ENCODE assay signal across 9 cellular contexts in genomic region chr5:157563373-157564148, GRCh38. TPM values are rescaled to one million over a fixed set of nuclear protein-coding genes. Genes with fewer than 3 reads are reported as not detected.
A peak's percentile ranks its signal among the peaks of the same experiment; 100 is the strongest.
DNase-seq lines count a peak whose midpoint lies in the region; ATAC-seq and FAIRE-seq lines count a peak whose summit lies in the region.
"Had no signal": no experiment of that assay in that cellular context is flagged by ENCODE, and none has a peak within 500 bp of the region (broad histone marks: within the 10 kb centered on the region; RNA-seq: fewer than 3 reads in every experiment).

No MANE protein-coding gene starts in this region.

- H3K9ac ChIP-seq in duodenal mucosa (ENCODE audit: low read depth in 1 of 2, low read length in 2 of 2): peak overlapping the region; percentile 1 to 15

- no peak overlapping the region for H3K27ac ChIP-seq in duodenal mucosa (ENCODE audit: low read depth, low read length)

- peaks cover 22 to 26% of the 10 kb centered on the region in 2 donors for H3K4me1 ChIP-seq in duodenal mucosa (ENCODE audit: control insufficient read depth in 1 of 2, insufficient read depth in 2 of 2, low read length in 2 of 2)

- DNase-seq in AG08396 (ENCODE audit: low spot score): peak; percentile 76
- peak; percentile 18 for DNase-seq in RCC 7860 (ENCODE audit: low spot score)
- DNase-seq in occipital lobe (lab: John Stamatoyannopoulos, UW): peak; percentile 67
- DNase-seq: GF-D8 had no signal

- H3K27me3 ChIP-seq in duodenal mucosa (ENCODE audit: control insufficient read depth in 1 of 2, insufficient read depth in 2 of 2, low read length in 2 of 2): no peaks in the 10 kb centered on the region

- no peak for FAIRE-seq in RCC 7860 (lab: Jason Lieb, UNC)

- H3K9me3 ChIP-seq in duodenal mucosa (ENCODE audit: control insufficient read depth in 1 of 2, low read length in 2 of 2): no peaks in the 10 kb centered on the region

- peak overlapping the region in 1 of 2 donors; percentile 4 for H3K4me3 ChIP-seq in duodenal mucosa (ENCODE audit: low read depth in 1 of 2, low read length in 2 of 2)

- peaks cover 0 to 9% of the 10 kb centered on the region in 2 donors for H3K36me3 ChIP-seq in duodenal mucosa (ENCODE audit: control insufficient read depth in 1 of 2, insufficient read depth in 2 of 2, low read length in 2 of 2)

- ATAC-seq in HG03521 (IDR thresholded peaks at IDR 0.05; ENCODE audit: unreplicated experiment) (no peak), HG03457 (IDR thresholded peaks at IDR 0.05; ENCODE audit: unreplicated experiment) (no peak), GM21526 (IDR thresholded peaks at IDR 0.05; ENCODE audit: low FRiP score, unreplicated experiment) (no peak), HG03196 (IDR thresholded peaks at IDR 0.05; ENCODE audit: unreplicated experiment) (no peak)

RNA-seq across cellular contexts. Expression of gene ADAM19, which starts 12.0 kb away (rescaled TPM):
- 13.4 TPM for total RNA-seq in occipital lobe

Comparison
In these comparisons a context has a peak if more than half of its experiments do, and no peak if none do; other contexts are left out.
1. DNase-seq: peak in every context shown above with its lines; median percentile 76 in AG08396; 67 in occipital lobe; 18 in RCC 7860.